In genomic region chr22:42717197-42717967, GRCh38 we compare ENCODE assay signal across 11 cellular contexts. TPM values are rescaled to one million over a fixed set of nuclear protein-coding genes. Genes with fewer than 3 reads are reported as not detected.
DNase-seq lines count a peak whose midpoint lies in the region; ATAC-seq, FAIRE-seq and TF ChIP-seq lines count a peak whose summit lies in the region.
"Had no signal": no experiment of that assay in that cellular context is flagged by ENCODE, and none has a peak within 500 bp of the region (broad histone marks: within the 10 kb centered on the region; RNA-seq: fewer than 3 reads in every experiment).

No MANE protein-coding gene starts in this region.

- H3K79me2 ChIP-seq in HCT116 (ENCODE audit: insufficient read depth, low read length) (peaks cover 24% of the 10 kb centered on the region; the same call in 1 of the 2 replicates), keratinocyte (ENCODE audit: control insufficient read depth, insufficient read depth, low read length) (no peaks in the 10 kb centered on the region)
- H3K79me2 ChIP-seq: hepatocyte had no signal

- H3K4me3 ChIP-seq in HCT116 (replicated peaks in 1 of 2; ENCODE audit: low read depth in 1 of 2, low read length in 2 of 2) (no peak overlapping the region), keratinocyte (ENCODE audit: control insufficient read depth in 2 of 3, extremely low read depth in 1 of 3, insufficient read depth in 2 of 3, low read depth in 1 of 3, low read length in 3 of 3) (no peak overlapping the region)
- H3K4me3 ChIP-seq in CD4-positive, alpha-beta memory T cell (ENCODE audit: low read length in 2 of 2): no peak overlapping the region
- H3K4me3 ChIP-seq: hepatocyte had no signal

- no peaks in the 10 kb centered on the region for H3K9me3 ChIP-seq in HCT116 (ENCODE audit: control insufficient read depth in 1 of 2, insufficient read depth in 1 of 2, low read depth in 1 of 2, low read length in 2 of 2)
- no peaks in the 10 kb centered on the region for H3K9me3 ChIP-seq in keratinocyte (ENCODE audit: control insufficient read depth, low read depth, low read length)
- H3K9me3 ChIP-seq in CD4-positive, alpha-beta memory T cell (ENCODE audit: control insufficient read depth in 1 of 2, low read length in 2 of 2): no peaks in the 10 kb centered on the region

- no peaks in the 10 kb centered on the region for H3K36me3 Mint-ChIP-seq in CD4-positive, alpha-beta memory T cell
- no peaks in the 10 kb centered on the region for H3K36me3 Mint-ChIP-seq in activated T-helper 2 cell treated with anti-CD3 and anti-CD28 coated beads, Interferon-gamma antibody, Interleukin-2, Interleukin-4, amounts not matched to agents 10 μg/mL and 5 μg/mL and 100 μg/mL, durations not matched to agents 14 hours and 24 hours and 36 hours (ENCODE audit: low read depth)

- POLR2A ChIA-PET in HCT116 (lab: Charles Lee): no interaction called here
- POLR2A ChIA-PET in CD4-positive, alpha-beta memory T cell (lab: Charles Lee; ENCODE audit: partially characterized antibody): no interaction called here

- no peak for TF ChIP-seq POLR2A in HCT116 (IDR thresholded peaks at IDR 0.05; ENCODE audit: borderline replicate concordance, extremely low read depth, insufficient read depth, insufficient read length)

- dilution Hi-C loops in keratinocyte (cut with MboI; ENCODE audit: extremely low pct_ligation_motif_present, low sequenced_read_pairs): no loop called here

- no peaks in the 10 kb centered on the region for H3K9me1 ChIP-seq in keratinocyte (ENCODE audit: control insufficient read depth, extremely low read depth, insufficient read depth, low read length)

- ATAC-seq in HCT116 (peak; percentile 39), HG03457 (IDR thresholded peaks at IDR 0.05; ENCODE audit: unreplicated experiment) (no peak), GM19328 (IDR thresholded peaks at IDR 0.05; ENCODE audit: unreplicated experiment) (no peak)

- DNase-seq in COLO829 (ENCODE audit: low spot score) (peak; percentile 35), HCT116 (ENCODE audit: low read depth, low spot score) (no peak), RCC 7860 (ENCODE audit: low spot score) (peak; percentile 24), keratinocyte (ENCODE audit: low read depth, low spot score) (peak; percentile 45)
- DNase-seq in CD4-positive, alpha-beta memory T cell: no peak
- no peak for DNase-seq in activated T-helper 2 cell treated with anti-CD3 and anti-CD28 coated beads, Interferon-gamma antibody, Interleukin-2, Interleukin-4, amounts not matched to agents 10 μg/mL and 5 μg/mL and 100 μg/mL, durations not matched to agents 14 hours and 24 hours and 36 hours (ENCODE audit: low spot score)
- DNase-seq: stimulated activated CD4-positive, alpha-beta T cell treated with anti-CD3 and anti-CD28 coated beads, Interleukin-2, amount 100 ng/mL, for 48 hours had no signal

- no peak overlapping the region for H3K27ac ChIP-seq in HCT116 (ENCODE audit: low read depth, low read length)
- H3K27ac ChIP-seq in keratinocyte (ENCODE audit: control insufficient read depth, insufficient read depth, low read length): no peak overlapping the region
- no peak overlapping the region for H3K27ac ChIP-seq in CD4-positive, alpha-beta memory T cell (ENCODE audit: low read depth, low read length)
- H3K27ac ChIP-seq: hepatocyte had no signal

- RAD21 ChIA-PET in HCT116 (lab: Charles Lee; ENCODE audit: low non-redundant PET in 1 of 2, low total read pairs in 2 of 2, uncharacterized antibody in 2 of 2, unreplicated experiment in 2 of 2): no interaction called here

- no peaks in the 10 kb centered on the region for H3K9me2 ChIP-seq in HCT116 (ENCODE audit: insufficient read depth)

- H3K27me3 Mint-ChIP-seq in CD4-positive, alpha-beta memory T cell: peaks cover 36 to 49% of the 10 kb centered on the region in 2 donors
- H3K27me3 Mint-ChIP-seq in activated T-helper 2 cell treated with anti-CD3 and anti-CD28 coated beads, Interferon-gamma antibody, Interleukin-2, Interleukin-4, amounts not matched to agents 10 μg/mL and 5 μg/mL and 100 μg/mL, durations not matched to agents 14 hours and 24 hours and 36 hours (ENCODE audit: low read depth): peaks cover 49% of the 10 kb centered on the region

- FAIRE-seq in RCC 7860 (lab: Jason Lieb, UNC) (no peak), keratinocyte (lab: Jason Lieb, UNC) (peak; percentile 72)
- FAIRE-seq: D721Med had no signal

- peaks cover 5 to 20% (median 15%) of the 10 kb centered on the region in 4 donors for H3K4me1 Mint-ChIP-seq in CD4-positive, alpha-beta memory T cell
- H3K4me1 Mint-ChIP-seq in activated T-helper 2 cell treated with anti-CD3 and anti-CD28 coated beads, Interferon-gamma antibody, Interleukin-2, Interleukin-4, amounts not matched to agents 10 μg/mL and 5 μg/mL and 100 μg/mL, durations not matched to agents 14 hours and 24 hours and 36 hours (ENCODE audit: low read depth): peaks cover 11% of the 10 kb centered on the region

- no peak overlapping the region for H3K4me3 Mint-ChIP-seq in CD4-positive, alpha-beta memory T cell
- no peak overlapping the region for H3K4me3 Mint-ChIP-seq in activated T-helper 2 cell treated with anti-CD3 and anti-CD28 coated beads, Interferon-gamma antibody, Interleukin-2, Interleukin-4, amounts not matched to agents 10 μg/mL and 5 μg/mL and 100 μg/mL, durations not matched to agents 14 hours and 24 hours and 36 hours (ENCODE audit: low read depth)

- no peak overlapping the region for H3K27ac Mint-ChIP-seq in CD4-positive, alpha-beta memory T cell
- H3K27ac Mint-ChIP-seq in activated T-helper 2 cell treated with anti-CD3 and anti-CD28 coated beads, Interferon-gamma antibody, Interleukin-2, Interleukin-4, amounts not matched to agents 10 μg/mL and 5 μg/mL and 100 μg/mL, durations not matched to agents 14 hours and 24 hours and 36 hours: no peak overlapping the region

- BruUV-seq in HCT116 (replicated peaks; lab: Mats Ljungman, UMichigan): no TSS peak

- no peak for TF ChIP-seq RAD21 in HCT116 (IDR thresholded peaks at IDR 0.05; ENCODE audit: low read depth)

- H3K27me3 ChIP-seq in HCT116 (ENCODE audit: insufficient read depth, low read length) (no peaks in the 10 kb centered on the region), keratinocyte (ENCODE audit: control insufficient read depth, extremely low read depth, insufficient read depth, low read length) (peaks cover 9% of the 10 kb centered on the region)
- peaks cover 21% of the 10 kb centered on the region for H3K27me3 ChIP-seq in CD4-positive, alpha-beta memory T cell (ENCODE audit: insufficient read depth, low read length)

- intact Hi-C loops in HCT116 (cut with micrococcal nuclease): no loop called here
- intact Hi-C loops in CD4-positive, alpha-beta memory T cell (cut with micrococcal nuclease): no loop called here
- intact Hi-C loops in activated T-helper 2 cell treated with anti-CD3 and anti-CD28 coated beads, Interferon-gamma antibody, Interleukin-2, Interleukin-4, amounts not matched to agents 10 μg/mL and 5 μg/mL and 100 μg/mL, durations not matched to agents 14 hours and 24 hours and 36 hours (cut with micrococcal nuclease): no loop called here

- CTCF ChIA-PET in HCT116 (lab: Charles Lee): no interaction called here
- CTCF ChIA-PET in CD4-positive, alpha-beta memory T cell (lab: Charles Lee; ENCODE audit: partially characterized antibody): no interaction called here

- H3K4me1 ChIP-seq in HCT116 (ENCODE audit: control insufficient read depth in 1 of 2, insufficient read depth in 2 of 2, low read length in 2 of 2): peaks cover 35 to 69% of the 10 kb centered on the region in 2 experiments
- peaks cover 28% of the 10 kb centered on the region for H3K4me1 ChIP-seq in keratinocyte (ENCODE audit: control insufficient read depth, extremely low read depth, insufficient read depth, low read length)
- H3K4me1 ChIP-seq in CD4-positive, alpha-beta memory T cell (ENCODE audit: insufficient read depth, low read length): peaks cover 8% of the 10 kb centered on the region

- TF ChIP-seq CTCF in HCT116 (IDR thresholded peaks at IDR 0.05 in 2 of 3, conservative IDR thresholded peaks at IDR 0.05 in 1 of 3; ENCODE audit: borderline replicate concordance in 1 of 3, insufficient read depth in 1 of 3, low read depth in 2 of 3, low read length in 2 of 3): no peak
- TF ChIP-seq CTCF in keratinocyte (optimal IDR thresholded peaks at IDR 0.05 in 1 of 3, IDR thresholded peaks at IDR 0.05 in 1 of 3, conservative IDR thresholded peaks at IDR 0.05 in 1 of 3; ENCODE audit: extremely low read depth in 1 of 3, insufficient read depth in 2 of 3, low read length in 3 of 3): no peak

- H3K9me3 Mint-ChIP-seq in CD4-positive, alpha-beta memory T cell: peaks cover 0 to 3% (median 0%) of the 10 kb centered on the region in 8 donors
- H3K9me3 Mint-ChIP-seq in activated T-helper 2 cell treated with anti-CD3 and anti-CD28 coated beads, Interferon-gamma antibody, Interleukin-2, Interleukin-4, amounts not matched to agents 10 μg/mL and 5 μg/mL and 100 μg/mL, durations not matched to agents 14 hours and 24 hours and 36 hours: no peaks in the 10 kb centered on the region

- no peaks in the 10 kb centered on the region for H3K36me3 ChIP-seq in HCT116 (ENCODE audit: control insufficient read depth in 1 of 2, insufficient read depth in 2 of 2, low read length in 2 of 2)
- H3K36me3 ChIP-seq in keratinocyte (ENCODE audit: control insufficient read depth in 2 of 2, extremely low read depth in 1 of 2, insufficient read depth in 2 of 2, low read length in 2 of 2): peaks cover 2 to 3% of the 10 kb centered on the region in 2 experiments
- no peaks in the 10 kb centered on the region for H3K36me3 ChIP-seq in CD4-positive, alpha-beta memory T cell (ENCODE audit: insufficient read depth, low read length)

- H2AFZ ChIP-seq in HCT116 (ENCODE audit: low read depth, low read length, poor library complexity, severe bottlenecking): no peak overlapping the region
- H2AFZ ChIP-seq in keratinocyte (ENCODE audit: control insufficient read depth, low read length): no peak overlapping the region
- H2AFZ ChIP-seq: hepatocyte had no signal

- H4K20me1 ChIP-seq in HCT116 (ENCODE audit: insufficient read depth) (no peaks in the 10 kb centered on the region), keratinocyte (ENCODE audit: control insufficient read depth, extremely low read depth, insufficient read depth, low read length) (no peaks in the 10 kb centered on the region)

- H3K4me2 ChIP-seq in HCT116 (ENCODE audit: low read length) (peak overlapping the region; percentile 38), keratinocyte (ENCODE audit: control insufficient read depth, extremely low read depth, insufficient read depth, low read depth, low read length) (peak overlapping the region; percentile 13)
- H3K4me2 ChIP-seq: hepatocyte had no signal

- H3K9ac ChIP-seq in HCT116 (ENCODE audit: low read length) (no peak overlapping the region), keratinocyte (ENCODE audit: control insufficient read depth, extremely low read depth, insufficient read depth, low read length) (no peak overlapping the region)

RNA-seq across cellular contexts. Expression of gene A4GALT, which starts 3.3 kb away (rescaled TPM):
- total RNA-seq in HCT116 (2021; ENCODE audit: unreplicated experiment): 16.0 TPM
- polyA plus RNA-seq in HCT116 (2012): 14.2 and 14.3 TPM in 2 replicates
- 1.6 to 4.4 TPM (median 3.0 TPM) in 3 replicates for polyA plus RNA-seq in keratinocyte
- 2.1 TPM for polyA plus RNA-seq in keratinocyte (2011; ENCODE audit: low read depth)
- 2.4 and 5.0 TPM in 2 replicates for polyA plus RNA-seq in keratinocyte (2011; cell fraction: cytosol; rRNA removed)
- 5.6 and 6.7 TPM in 2 replicates for polyA plus RNA-seq in keratinocyte (2011; cell fraction: nucleus; rRNA removed)
- polyA plus RNA-seq in keratinocyte (2012; ENCODE audit: low replicate concordance): 4.1 and 8.3 TPM in 2 replicates
- 1.6 to 3.7 TPM (median 2.1 TPM) in 3 replicates for polyA minus RNA-seq in keratinocyte
- 10.9 TPM for polyA minus RNA-seq in keratinocyte (2011; cell fraction: cytosol; rRNA and poly(A)+ RNA removed)
- polyA minus RNA-seq in keratinocyte (2011; cell fraction: nucleus; rRNA and poly(A)+ RNA removed): 3.8 and 4.0 TPM in 2 replicates
- total RNA-seq in CD4-positive, alpha-beta memory T cell: under 1 TPM in 1 of 2 experiments, not detected in 1; 0.15 TPM
- not detected for polyA plus RNA-seq in CD4-positive, alpha-beta memory T cell
- not detected in 2 replicates for total RNA-seq in activated T-helper 2 cell treated with anti-CD3 and anti-CD28 coated beads, Interferon-gamma antibody, Interleukin-2, Interleukin-4, amounts not matched to agents 10 μg/mL and 5 μg/mL and 100 μg/mL, durations not matched to agents 14 hours and 24 hours and 36 hours

Comparison
In these comparisons a context has a peak if more than half of its experiments do, and no peak if none do; other contexts are left out.
1. DNase-seq: peak in COLO829 (single experiment), RCC 7860 (single experiment) and keratinocyte (single experiment); none in HCT116 (single experiment), CD4-positive, alpha-beta memory T cell (0 of 5) and activated T-helper 2 cell treated with anti-CD3 and anti-CD28 coated beads, Interferon-gamma antibody, Interleukin-2, Interleukin-4, amounts not matched to agents 10 μg/mL and 5 μg/mL and 100 μg/mL, durations not matched to agents 14 hours and 24 hours and 36 hours (single experiment).
2. RNA of gene A4GALT, which starts 3.3 kb away (total RNA-seq): 16.0 TPM in HCT116 (single experiment); 0.15 TPM in CD4-positive, alpha-beta memory T cell and not detected in activated T-helper 2 cell treated with anti-CD3 and anti-CD28 coated beads, Interferon-gamma antibody, Interleukin-2, Interleukin-4, amounts not matched to agents 10 μg/mL and 5 μg/mL and 100 μg/mL, durations not matched to agents 14 hours and 24 hours and 36 hours; every median in the first group is over 10 times any median in the second.